8 cellular contexts compared by ENCODE assay signal in the genomic region with DNA sequence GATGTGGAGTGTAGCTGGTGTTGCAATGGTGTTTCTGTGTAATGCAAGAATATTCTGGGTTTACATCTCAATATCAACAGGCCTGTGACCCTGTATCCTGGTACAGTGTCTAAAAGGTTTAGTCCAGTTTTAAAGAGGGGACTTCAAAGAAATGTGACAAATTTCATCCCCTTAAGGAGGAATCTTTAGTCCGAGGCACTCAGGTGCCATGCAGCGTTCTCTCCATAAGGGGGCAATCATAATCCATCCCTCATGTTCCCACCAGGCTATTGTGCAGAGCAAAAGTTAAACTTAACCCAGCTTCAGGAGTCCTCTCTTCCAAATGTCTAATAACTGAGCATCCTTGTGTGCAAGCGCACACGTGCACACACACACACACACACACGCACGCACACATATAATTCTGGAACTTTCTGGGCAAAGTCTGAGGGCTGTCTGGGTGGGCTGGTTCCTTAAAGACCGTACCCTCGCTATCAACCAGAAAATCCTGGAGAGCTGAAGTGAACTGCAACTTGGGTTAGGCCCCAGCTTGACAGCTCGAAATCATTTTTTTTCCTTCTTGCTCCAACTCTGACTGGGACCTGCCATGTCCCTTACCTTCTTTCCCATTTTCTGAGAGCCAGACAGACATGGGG. TPM values are rescaled to one million over a fixed set of nuclear protein-coding genes. Genes with fewer than 3 reads are reported as not detected.
A peak's percentile ranks its signal among the peaks of the same experiment; 100 is the strongest.
DNase-seq lines count a peak whose midpoint lies in the region; ATAC-seq and TF ChIP-seq lines count a peak whose summit lies in the region.

No MANE protein-coding gene starts in this region.

- no peak overlapping the region for H3K9ac ChIP-seq in SK-N-MC (ENCODE audit: insufficient read length)

- DNase-seq in NCI-H1092 treated with DMSO at 0.1 percent for 48 hours (lab: John Stamatoyannopoulos, UW) = peak; percentile 47
- DNase-seq in NCI-H1092 (lab: John Stamatoyannopoulos, UW) = no peak
- peak; percentile 23 for DNase-seq in Jurkat, Clone E6-1 (ENCODE audit: low read depth, low spot score)
- peak; percentile 18 for DNase-seq in SK-N-MC (ENCODE audit: low read depth, low spot score)
- peak; percentile 68 for DNase-seq in fibroblast of peridontal ligament (ENCODE audit: extremely low read depth)
- no peak for DNase-seq in ovary
- no peak for DNase-seq in NCI-H128 (lab: John Stamatoyannopoulos, UW; ENCODE audit: unreplicated experiment)

- peak in 2 of 3 donors; percentile 14 to 38 for TF ChIP-seq CTCF in ovary (IDR thresholded peaks at IDR 0.05)

- H3K27me3 ChIP-seq in ovary = no peaks in the 10 kb centered on the region

- no peak overlapping the region for H3K4me3 ChIP-seq in Jurkat, Clone E6-1 (ENCODE audit: low read length)
- H3K4me3 ChIP-seq in SK-N-MC (no peak overlapping the region), ovary (no peak overlapping the region)

- WGBS in ovary, 3 donors = 52 to 60% (median 53%) methylated on average over 9 of the region's 9 CpGs

- intact Hi-C loops in ovary (cut with DNase I) = no loop called here

- no peak overlapping the region for H3K27ac ChIP-seq in SK-N-MC
- no peak overlapping the region for H3K27ac ChIP-seq in ovary

- H3K9me3 ChIP-seq in SK-N-MC (ENCODE audit: low read depth, low read length) (no peaks in the 10 kb centered on the region), ovary (no peaks in the 10 kb centered on the region)

- ATAC-seq in HG02571 (IDR thresholded peaks at IDR 0.05; ENCODE audit: unreplicated experiment) = no peak

- no peaks in the 10 kb centered on the region for H3K36me3 ChIP-seq in SK-N-MC (ENCODE audit: insufficient read depth, low read length)
- no peaks in the 10 kb centered on the region for H3K36me3 ChIP-seq in ovary

- no peaks in the 10 kb centered on the region for H3K4me1 ChIP-seq in ovary (ENCODE audit: insufficient read depth)

- no peak for TF ChIP-seq EP300 in ovary (IDR thresholded peaks at IDR 0.05)

- no peak for TF ChIP-seq POLR2A in ovary (IDR thresholded peaks at IDR 0.05)

RNA-seq across cellular contexts. Expression of gene CRB2, which starts 46.0 kb away (rescaled TPM):
- polyA plus RNA-seq in Jurkat, Clone E6-1 (2012; ENCODE audit: insufficient read depth, insufficient read length) = not detected
- 10 to 100 TPM in 1 of 7 donors, 1 to 10 TPM in 2, under 1 TPM in 4; 0.25 to 20.4 (median 0.62) TPM for total RNA-seq in ovary
- under 1 TPM; 0.13 to 0.15 TPM for polyA plus RNA-seq in ovary

Comparison
In these comparisons a context has a peak if more than half of its experiments do, and no peak if none do; other contexts are left out.
1. DNase-seq: peak in NCI-H1092 treated with DMSO at 0.1 percent for 48 hours (single experiment), Jurkat, Clone E6-1 (single experiment), SK-N-MC (single experiment) and fibroblast of peridontal ligament (single experiment); none in NCI-H1092 (single experiment), ovary (0 of 5) and NCI-H128 (single experiment).